Comparison of ENCODE assay signal across 9 cellular contexts in genomic region chr11:22390283-22390655, GRCh38. TPM values are rescaled to one million over a fixed set of nuclear protein-coding genes. Genes with fewer than 3 reads are reported as not detected.
"Had no signal": no experiment of that assay in that cellular context is flagged by ENCODE, and none has a peak within 500 bp of the region (broad histone marks: within the 10 kb centered on the region; RNA-seq: fewer than 3 reads in every experiment).

No MANE protein-coding gene starts in this region.

- H3K4me3 Mint-ChIP-seq: IgD-negative memory B cell had no signal

- H3K4me3 ChIP-seq: K562 had no signal

- H3K4me1 Mint-ChIP-seq: IgD-negative memory B cell had no signal

- H3K27ac ChIP-seq: HL-60 had no signal

- H3K36me3 Mint-ChIP-seq: IgD-negative memory B cell had no signal

- ATAC-seq: HepG2, K562 had no signal

- H3K27ac Mint-ChIP-seq: IgD-negative memory B cell had no signal

- DNase-seq: IMR-90, KBM-7, KG1 had no signal

- H3K9me3 Mint-ChIP-seq: IgD-negative memory B cell had no signal

RNA-seq across cellular contexts. Expression of gene SLC17A6, which starts 52.1 kb away (rescaled TPM):
- total RNA-seq: HepG2, HT-29, HT1080, IMR-90, K562 had no signal
- polyA plus RNA-seq: HepG2, IgD-negative memory B cell, IMR-90, K562 had no signal
